3 cellular contexts compared by ENCODE assay signal in the genomic region with DNA sequence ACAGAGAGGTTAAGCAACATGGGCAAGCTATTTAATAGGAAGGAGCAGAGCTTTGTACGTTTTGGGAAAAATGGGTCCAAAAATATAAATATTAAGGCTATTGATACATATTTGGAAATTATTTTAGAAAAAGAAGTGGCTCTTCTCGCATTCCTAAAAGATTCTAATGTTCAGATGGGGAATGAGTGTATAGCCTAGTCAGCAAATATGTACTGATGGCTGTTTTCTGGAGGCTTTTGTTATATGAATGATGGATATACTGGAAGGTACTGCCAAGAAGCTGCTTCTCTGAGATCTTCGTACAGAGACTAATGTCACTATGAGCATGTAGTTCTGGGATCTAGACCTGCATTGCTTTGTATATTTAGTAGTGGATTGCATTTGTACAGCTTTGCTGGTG.
A peak's percentile ranks its signal among the peaks of the same experiment; 100 is the strongest.
TF ChIP-seq lines count a peak whose summit lies in the region.

No MANE protein-coding gene starts in this region.

TF ChIP-seq in A549, 52 proteins besides CTCF, POLR2A, EP300 and RAD21:
- TF ChIP-seq TFCP2L1 (CRISPR knock-in tag; IDR thresholded peaks at IDR 0.05) (no peak), MAFK (IDR thresholded peaks at IDR 0.05; ENCODE audit: partially characterized antibody) (peak; percentile 63), BCL3 (IDR thresholded peaks at IDR 0.05) (no peak)
- TF ChIP-seq, protein P1, sequence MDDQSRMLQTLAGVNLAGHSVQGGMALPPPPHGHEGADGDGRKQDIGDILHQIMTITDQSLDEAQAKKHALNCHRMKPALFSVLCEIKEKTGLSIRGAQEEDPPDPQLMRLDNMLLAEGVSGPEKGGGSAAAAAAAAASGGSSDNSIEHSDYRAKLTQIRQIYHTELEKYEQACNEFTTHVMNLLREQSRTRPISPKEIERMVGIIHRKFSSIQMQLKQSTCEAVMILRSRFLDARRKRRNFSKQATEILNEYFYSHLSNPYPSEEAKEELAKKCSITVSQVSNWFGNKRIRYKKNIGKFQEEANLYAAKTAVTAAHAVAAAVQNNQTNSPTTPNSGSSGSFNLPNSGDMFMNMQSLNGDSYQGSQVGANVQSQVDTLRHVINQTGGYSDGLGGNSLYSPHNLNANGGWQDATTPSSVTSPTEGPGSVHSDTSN (IDR thresholded peaks at IDR 0.05): no peak
TF ChIP-seq in A549: peak in this region for 1.

TF ChIP-seq in IMR-90, 13 proteins besides CTCF, POLR2A, EP300 and RAD21:
- TF ChIP-seq CEBPB (IDR thresholded peaks at IDR 0.05; ENCODE audit: low read depth, low read length) (no peak), MAFK (IDR thresholded peaks at IDR 0.05; ENCODE audit: low read depth, low read length) (peak; percentile 83), FOS (IDR thresholded peaks at IDR 0.05; ENCODE audit: low read depth, low read length) (no peak)
TF ChIP-seq in IMR-90: peak in this region for 1.

TF ChIP-seq in H1, 55 proteins besides CTCF, POLR2A, EP300 and RAD21:
- peak; percentile 18; the same call in 1 of the 2 replicates for TF ChIP-seq MAFK (IDR thresholded peaks at IDR 0.05; ENCODE audit: low read depth, low read length)
- no peak for TF ChIP-seq USF2 (IDR thresholded peaks at IDR 0.05; ENCODE audit: low read length)
